1 cellular context compared by ENCODE assay signal in the genomic region with DNA sequence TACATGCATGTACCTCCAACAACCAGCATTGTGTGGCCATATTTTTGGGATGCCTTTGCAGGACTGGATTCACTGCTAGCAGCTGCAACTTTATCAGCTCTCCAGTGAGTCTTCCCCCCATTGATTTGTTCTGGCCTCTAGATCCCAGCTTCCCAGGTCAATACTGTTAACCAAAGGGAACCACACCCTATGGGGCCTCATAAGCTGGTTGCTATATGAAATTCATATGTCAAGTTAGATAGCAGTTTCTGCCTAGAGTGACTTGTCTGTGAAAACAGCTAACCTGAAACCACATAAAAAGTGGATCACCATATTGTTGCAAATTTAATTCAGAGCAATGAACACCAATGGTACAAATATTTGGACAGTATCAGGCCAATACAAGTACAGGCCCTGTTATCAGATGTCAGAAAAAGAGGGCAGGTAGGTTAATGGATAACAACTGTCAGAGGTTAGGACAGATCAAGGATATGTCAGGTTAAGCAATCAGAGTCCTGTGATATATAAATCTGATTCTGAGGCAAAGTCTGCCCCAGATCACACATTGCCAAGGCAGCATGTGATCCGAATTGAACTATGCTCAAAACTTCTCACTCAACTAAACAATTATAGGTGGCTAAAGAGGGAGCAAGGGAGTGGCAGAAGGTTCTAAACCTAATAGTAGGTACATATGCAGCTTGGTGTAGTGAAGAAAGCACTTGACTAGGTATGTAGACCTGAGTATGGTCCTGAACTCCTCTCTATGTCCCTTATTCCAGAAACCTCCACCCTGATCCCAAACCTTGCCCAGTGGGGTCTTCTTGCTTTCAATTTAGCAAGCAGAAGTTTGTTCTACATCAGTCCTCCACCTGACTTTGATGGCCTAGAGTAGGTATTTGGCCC.
TF ChIP-seq lines count a peak whose summit lies in the region.

No MANE protein-coding gene starts in this region.

TF ChIP-seq in HepG2, 621 proteins besides CTCF, POLR2A, EP300 and RAD21 (continued from another document and continues in another):
- TF ChIP-seq, protein P1, sequence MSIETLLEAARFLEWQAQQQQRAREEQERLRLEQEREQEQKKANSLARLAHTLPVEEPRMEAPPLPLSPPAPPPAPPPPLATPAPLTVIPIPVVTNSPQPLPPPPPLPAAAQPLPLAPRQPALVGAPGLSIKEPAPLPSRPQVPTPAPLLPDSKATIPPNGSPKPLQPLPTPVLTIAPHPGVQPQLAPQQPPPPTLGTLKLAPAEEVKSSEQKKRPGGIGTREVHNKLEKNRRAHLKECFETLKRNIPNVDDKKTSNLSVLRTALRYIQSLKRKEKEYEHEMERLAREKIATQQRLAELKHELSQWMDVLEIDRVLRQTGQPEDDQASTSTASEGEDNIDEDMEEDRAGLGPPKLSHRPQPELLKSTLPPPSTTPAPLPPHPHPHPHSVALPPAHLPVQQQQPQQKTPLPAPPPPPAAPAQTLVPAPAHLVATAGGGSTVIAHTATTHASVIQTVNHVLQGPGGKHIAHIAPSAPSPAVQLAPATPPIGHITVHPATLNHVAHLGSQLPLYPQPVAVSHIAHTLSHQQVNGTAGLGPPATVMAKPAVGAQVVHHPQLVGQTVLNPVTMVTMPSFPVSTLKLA (IDR thresholded peaks at IDR 0.05), result no peak
- TF ChIP-seq, protein P2, sequence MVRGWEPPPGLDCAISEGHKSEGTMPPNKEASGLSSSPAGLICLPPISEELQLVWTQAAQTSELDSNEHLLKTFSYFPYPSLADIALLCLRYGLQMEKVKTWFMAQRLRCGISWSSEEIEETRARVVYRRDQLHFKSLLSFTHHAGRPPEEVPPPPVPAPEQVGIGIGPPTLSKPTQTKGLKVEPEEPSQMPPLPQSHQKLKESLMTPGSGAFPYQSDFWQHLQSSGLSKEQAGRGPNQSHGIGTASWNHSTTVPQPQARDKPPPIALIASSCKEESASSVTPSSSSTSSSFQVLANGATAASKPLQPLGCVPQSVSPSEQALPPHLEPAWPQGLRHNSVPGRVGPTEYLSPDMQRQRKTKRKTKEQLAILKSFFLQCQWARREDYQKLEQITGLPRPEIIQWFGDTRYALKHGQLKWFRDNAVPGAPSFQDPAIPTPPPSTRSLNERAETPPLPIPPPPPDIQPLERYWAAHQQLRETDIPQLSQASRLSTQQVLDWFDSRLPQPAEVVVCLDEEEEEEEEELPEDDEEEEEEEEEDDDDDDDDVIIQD (CRISPR knock-in tag; IDR thresholded peaks at IDR 0.05; ENCODE audit: low read depth), result peak; percentile 90
- TF ChIP-seq ZNF83 (CRISPR knock-in tag; IDR thresholded peaks at IDR 0.05; ENCODE audit: borderline replicate concordance) (no peak), TOPORS (CRISPR knock-in tag; IDR thresholded peaks at IDR 0.05) (no peak), ZNF556 (CRISPR knock-in tag; IDR thresholded peaks at IDR 0.05; ENCODE audit: borderline replicate concordance) (no peak), GTF3A (CRISPR knock-in tag; conservative IDR thresholded peaks at IDR 0.05) (no peak), ZNF354B (CRISPR knock-in tag; IDR thresholded peaks at IDR 0.05) (no peak), TBX3 (IDR thresholded peaks at IDR 0.05; ENCODE audit: borderline replicate concordance) (peak; percentile 77), ZNF3 (CRISPR knock-in tag; IDR thresholded peaks at IDR 0.05) (no peak), ARHGAP35 (CRISPR knock-in tag; IDR thresholded peaks at IDR 0.05; ENCODE audit: borderline replicate concordance) (no peak), IKZF4 (CRISPR knock-in tag; IDR thresholded peaks at IDR 0.05; ENCODE audit: borderline replicate concordance, low read depth, not compliant biosample characterization) (no peak), PRPF4 (IDR thresholded peaks at IDR 0.05; ENCODE audit: low read depth, low read length, poor library complexity, severe bottlenecking) (no peak), ZNF564 (CRISPR knock-in tag; IDR thresholded peaks at IDR 0.05) (0 out of 2 replicates have a peak, but pooled peaks have one; percentile 1), PHF21A (CRISPR knock-in tag; IDR thresholded peaks at IDR 0.05) (peak; percentile 72), KLF12 (CRISPR knock-in tag; IDR thresholded peaks at IDR 0.05; ENCODE audit: borderline replicate concordance) (peak; percentile 77; the same call in 1 of the 2 replicates), NCOR1 (IDR thresholded peaks at IDR 0.05; ENCODE audit: borderline replicate concordance, low read length) (peak; percentile 94; the same call in 1 of the 2 replicates), ZMYM2 (CRISPR knock-in tag; IDR thresholded peaks at IDR 0.05) (peak; percentile 81), ZNF777 (CRISPR knock-in tag; IDR thresholded peaks at IDR 0.05) (no peak), ZSCAN12 (CRISPR knock-in tag; IDR thresholded peaks at IDR 0.05) (no peak), ZNF143 (CRISPR knock-in tag; IDR thresholded peaks at IDR 0.05) (no peak), NFIC (IDR thresholded peaks at IDR 0.05; ENCODE audit: low read length) (peak; percentile 84; the same call in 1 of the 2 replicates), RXRB (CRISPR knock-in tag; IDR thresholded peaks at IDR 0.05; ENCODE audit: borderline replicate concordance) (peak; percentile 93), ZNF292 (CRISPR knock-in tag; IDR thresholded peaks at IDR 0.05; ENCODE audit: borderline replicate concordance, low read depth) (peak; percentile 50; the same call in 1 of the 2 replicates), ZSCAN31 (CRISPR knock-in tag; IDR thresholded peaks at IDR 0.05; ENCODE audit: low read depth) (peak; percentile 69; the same call in 1 of the 2 replicates), ZNF878 (CRISPR knock-in tag; IDR thresholded peaks at IDR 0.05) (peak; percentile 76), PRMT3 (CRISPR knock-in tag; IDR thresholded peaks at IDR 0.05; ENCODE audit: borderline replicate concordance, low read depth) (no peak)
- TF ChIP-seq, protein P3, sequence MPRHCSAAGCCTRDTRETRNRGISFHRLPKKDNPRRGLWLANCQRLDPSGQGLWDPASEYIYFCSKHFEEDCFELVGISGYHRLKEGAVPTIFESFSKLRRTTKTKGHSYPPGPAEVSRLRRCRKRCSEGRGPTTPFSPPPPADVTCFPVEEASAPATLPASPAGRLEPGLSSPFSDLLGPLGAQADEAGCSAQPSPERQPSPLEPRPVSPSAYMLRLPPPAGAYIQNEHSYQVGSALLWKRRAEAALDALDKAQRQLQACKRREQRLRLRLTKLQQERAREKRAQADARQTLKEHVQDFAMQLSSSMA (CRISPR knock-in tag; IDR thresholded peaks at IDR 0.05), result no peak
- TF ChIP-seq, protein P4, sequence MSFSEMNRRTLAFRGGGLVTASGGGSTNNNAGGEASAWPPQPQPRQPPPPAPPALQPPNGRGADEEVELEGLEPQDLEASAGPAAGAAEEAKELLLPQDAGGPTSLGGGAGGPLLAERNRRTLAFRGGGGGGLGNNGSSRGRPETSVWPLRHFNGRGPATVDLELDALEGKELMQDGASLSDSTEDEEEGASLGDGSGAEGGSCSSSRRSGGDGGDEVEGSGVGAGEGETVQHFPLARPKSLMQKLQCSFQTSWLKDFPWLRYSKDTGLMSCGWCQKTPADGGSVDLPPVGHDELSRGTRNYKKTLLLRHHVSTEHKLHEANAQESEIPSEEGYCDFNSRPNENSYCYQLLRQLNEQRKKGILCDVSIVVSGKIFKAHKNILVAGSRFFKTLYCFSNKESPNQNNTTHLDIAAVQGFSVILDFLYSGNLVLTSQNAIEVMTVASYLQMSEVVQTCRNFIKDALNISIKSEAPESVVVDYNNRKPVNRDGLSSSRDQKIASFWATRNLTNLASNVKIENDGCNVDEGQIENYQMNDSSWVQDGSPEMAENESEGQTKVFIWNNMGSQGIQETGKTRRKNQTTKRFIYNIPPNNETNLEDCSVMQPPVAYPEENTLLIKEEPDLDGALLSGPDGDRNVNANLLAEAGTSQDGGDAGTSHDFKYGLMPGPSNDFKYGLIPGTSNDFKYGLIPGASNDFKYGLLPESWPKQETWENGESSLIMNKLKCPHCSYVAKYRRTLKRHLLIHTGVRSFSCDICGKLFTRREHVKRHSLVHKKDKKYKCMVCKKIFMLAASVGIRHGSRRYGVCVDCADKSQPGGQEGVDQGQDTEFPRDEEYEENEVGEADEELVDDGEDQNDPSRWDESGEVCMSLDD (CRISPR knock-in tag; IDR thresholded peaks at IDR 0.05; ENCODE audit: borderline replicate concordance), result no peak
- TF ChIP-seq, protein P5, sequence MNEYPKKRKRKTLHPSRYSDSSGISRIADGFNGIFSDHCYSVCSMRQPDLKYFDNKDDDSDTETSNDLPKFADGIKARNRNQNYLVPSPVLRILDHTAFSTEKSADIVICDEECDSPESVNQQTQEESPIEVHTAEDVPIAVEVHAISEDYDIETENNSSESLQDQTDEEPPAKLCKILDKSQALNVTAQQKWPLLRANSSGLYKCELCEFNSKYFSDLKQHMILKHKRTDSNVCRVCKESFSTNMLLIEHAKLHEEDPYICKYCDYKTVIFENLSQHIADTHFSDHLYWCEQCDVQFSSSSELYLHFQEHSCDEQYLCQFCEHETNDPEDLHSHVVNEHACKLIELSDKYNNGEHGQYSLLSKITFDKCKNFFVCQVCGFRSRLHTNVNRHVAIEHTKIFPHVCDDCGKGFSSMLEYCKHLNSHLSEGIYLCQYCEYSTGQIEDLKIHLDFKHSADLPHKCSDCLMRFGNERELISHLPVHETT (CRISPR knock-in tag; conservative IDR thresholded peaks at IDR 0.05), result 0 out of 2 replicates have a peak, but pooled peaks have one; percentile 44
- TF ChIP-seq, protein P6, sequence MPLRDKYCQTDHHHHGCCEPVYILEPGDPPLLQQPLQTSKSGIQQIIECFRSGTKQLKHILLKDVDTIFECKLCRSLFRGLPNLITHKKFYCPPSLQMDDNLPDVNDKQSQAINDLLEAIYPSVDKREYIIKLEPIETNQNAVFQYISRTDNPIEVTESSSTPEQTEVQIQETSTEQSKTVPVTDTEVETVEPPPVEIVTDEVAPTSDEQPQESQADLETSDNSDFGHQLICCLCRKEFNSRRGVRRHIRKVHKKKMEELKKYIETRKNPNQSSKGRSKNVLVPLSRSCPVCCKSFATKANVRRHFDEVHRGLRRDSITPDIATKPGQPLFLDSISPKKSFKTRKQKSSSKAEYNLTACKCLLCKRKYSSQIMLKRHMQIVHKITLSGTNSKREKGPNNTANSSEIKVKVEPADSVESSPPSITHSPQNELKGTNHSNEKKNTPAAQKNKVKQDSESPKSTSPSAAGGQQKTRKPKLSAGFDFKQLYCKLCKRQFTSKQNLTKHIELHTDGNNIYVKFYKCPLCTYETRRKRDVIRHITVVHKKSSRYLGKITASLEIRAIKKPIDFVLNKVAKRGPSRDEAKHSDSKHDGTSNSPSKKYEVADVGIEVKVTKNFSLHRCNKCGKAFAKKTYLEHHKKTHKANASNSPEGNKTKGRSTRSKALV (CRISPR knock-in tag; IDR thresholded peaks at IDR 0.05), result peak; percentile 77; the same call in 1 of the 2 replicates
- TF ChIP-seq, protein P7, sequence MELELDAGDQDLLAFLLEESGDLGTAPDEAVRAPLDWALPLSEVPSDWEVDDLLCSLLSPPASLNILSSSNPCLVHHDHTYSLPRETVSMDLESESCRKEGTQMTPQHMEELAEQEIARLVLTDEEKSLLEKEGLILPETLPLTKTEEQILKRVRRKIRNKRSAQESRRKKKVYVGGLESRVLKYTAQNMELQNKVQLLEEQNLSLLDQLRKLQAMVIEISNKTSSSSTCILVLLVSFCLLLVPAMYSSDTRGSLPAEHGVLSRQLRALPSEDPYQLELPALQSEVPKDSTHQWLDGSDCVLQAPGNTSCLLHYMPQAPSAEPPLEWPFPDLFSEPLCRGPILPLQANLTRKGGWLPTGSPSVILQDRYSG (CRISPR knock-in tag; IDR thresholded peaks at IDR 0.05), result no peak
- TF ChIP-seq, protein P8, sequence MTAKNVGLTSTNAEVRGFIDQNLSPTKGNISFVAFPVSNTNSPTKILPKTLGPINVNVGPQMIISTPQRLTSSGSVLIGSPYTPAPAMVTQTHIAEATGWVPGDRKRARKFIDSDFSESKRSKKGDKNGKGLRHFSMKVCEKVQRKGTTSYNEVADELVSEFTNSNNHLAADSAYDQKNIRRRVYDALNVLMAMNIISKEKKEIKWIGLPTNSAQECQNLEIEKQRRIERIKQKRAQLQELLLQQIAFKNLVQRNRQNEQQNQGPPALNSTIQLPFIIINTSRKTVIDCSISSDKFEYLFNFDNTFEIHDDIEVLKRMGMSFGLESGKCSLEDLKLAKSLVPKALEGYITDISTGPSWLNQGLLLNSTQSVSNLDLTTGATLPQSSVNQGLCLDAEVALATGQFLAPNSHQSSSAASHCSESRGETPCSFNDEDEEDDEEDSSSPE (CRISPR knock-in tag; IDR thresholded peaks at IDR 0.05), result peak; percentile 53
- TF ChIP-seq, protein P9, sequence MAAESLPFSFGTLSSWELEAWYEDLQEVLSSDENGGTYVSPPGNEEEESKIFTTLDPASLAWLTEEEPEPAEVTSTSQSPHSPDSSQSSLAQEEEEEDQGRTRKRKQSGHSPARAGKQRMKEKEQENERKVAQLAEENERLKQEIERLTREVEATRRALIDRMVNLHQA (CRISPR knock-in tag; IDR thresholded peaks at IDR 0.05), result no peak
- TF ChIP-seq, protein P10, sequence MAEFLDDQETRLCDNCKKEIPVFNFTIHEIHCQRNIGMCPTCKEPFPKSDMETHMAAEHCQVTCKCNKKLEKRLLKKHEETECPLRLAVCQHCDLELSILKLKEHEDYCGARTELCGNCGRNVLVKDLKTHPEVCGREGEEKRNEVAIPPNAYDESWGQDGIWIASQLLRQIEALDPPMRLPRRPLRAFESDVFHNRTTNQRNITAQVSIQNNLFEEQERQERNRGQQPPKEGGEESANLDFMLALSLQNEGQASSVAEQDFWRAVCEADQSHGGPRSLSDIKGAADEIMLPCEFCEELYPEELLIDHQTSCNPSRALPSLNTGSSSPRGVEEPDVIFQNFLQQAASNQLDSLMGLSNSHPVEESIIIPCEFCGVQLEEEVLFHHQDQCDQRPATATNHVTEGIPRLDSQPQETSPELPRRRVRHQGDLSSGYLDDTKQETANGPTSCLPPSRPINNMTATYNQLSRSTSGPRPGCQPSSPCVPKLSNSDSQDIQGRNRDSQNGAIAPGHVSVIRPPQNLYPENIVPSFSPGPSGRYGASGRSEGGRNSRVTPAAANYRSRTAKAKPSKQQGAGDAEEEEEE (CRISPR knock-in tag; IDR thresholded peaks at IDR 0.05; ENCODE audit: borderline replicate concordance), result no peak
- TF ChIP-seq, protein P11, sequence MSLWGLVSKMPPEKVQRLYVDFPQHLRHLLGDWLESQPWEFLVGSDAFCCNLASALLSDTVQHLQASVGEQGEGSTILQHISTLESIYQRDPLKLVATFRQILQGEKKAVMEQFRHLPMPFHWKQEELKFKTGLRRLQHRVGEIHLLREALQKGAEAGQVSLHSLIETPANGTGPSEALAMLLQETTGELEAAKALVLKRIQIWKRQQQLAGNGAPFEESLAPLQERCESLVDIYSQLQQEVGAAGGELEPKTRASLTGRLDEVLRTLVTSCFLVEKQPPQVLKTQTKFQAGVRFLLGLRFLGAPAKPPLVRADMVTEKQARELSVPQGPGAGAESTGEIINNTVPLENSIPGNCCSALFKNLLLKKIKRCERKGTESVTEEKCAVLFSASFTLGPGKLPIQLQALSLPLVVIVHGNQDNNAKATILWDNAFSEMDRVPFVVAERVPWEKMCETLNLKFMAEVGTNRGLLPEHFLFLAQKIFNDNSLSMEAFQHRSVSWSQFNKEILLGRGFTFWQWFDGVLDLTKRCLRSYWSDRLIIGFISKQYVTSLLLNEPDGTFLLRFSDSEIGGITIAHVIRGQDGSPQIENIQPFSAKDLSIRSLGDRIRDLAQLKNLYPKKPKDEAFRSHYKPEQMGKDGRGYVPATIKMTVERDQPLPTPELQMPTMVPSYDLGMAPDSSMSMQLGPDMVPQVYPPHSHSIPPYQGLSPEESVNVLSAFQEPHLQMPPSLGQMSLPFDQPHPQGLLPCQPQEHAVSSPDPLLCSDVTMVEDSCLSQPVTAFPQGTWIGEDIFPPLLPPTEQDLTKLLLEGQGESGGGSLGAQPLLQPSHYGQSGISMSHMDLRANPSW (CRISPR knock-in tag; IDR thresholded peaks at IDR 0.05; ENCODE audit: borderline replicate concordance), result peak; percentile 94
